In the genomic region with DNA sequence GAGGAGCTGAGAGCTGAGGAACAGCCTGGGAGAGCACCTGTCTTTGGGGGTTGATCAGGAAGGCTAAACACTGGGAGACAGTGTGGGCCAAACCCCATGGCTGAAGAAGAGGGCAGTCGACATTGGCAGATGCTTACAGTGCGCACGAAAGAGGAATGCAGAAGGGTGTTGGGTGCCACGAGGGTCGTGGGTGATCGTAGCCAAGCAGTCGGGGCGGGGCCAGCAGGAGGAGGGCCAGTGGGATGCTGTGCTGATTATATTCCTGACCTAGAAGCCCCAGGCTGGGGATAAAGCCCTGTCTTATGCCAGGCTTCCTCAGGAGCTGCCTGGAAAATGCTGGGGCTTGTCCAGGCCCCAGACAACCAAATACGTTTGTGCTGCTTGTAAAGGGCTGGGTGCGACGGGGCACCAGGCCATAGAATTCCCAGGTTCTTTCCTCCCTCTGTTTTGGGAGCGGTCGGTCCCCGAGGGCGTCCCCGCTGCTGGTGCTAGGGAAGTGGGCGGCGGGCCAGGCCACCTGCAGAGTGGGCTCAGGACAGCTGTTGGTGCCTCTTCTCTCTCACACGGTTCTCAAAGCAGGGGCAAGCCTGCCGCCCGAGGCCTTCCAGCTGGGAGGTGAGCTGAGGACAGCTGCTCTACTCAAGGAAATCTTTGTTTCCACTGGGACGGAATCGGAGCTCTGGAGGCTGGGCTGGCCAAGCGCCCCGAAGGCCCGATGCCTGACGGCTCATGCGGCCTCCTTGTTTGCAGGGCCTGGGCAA, we compare ENCODE assay signal across 8 cellular contexts. TPM values are rescaled to one million over a fixed set of nuclear protein-coding genes. Genes with fewer than 3 reads are reported as not detected.
DNase-seq lines count a peak whose midpoint lies in the region; ATAC-seq and TF ChIP-seq lines count a peak whose summit lies in the region.

No MANE protein-coding gene starts in this region.

- CTCF ChIA-PET in GM10248 (lab: Yijun Ruan, JAX): interaction anchor here (1.2 to 3.7 kb wide), 5 partner anchors 8 to 360 kb away, joined by 3 to 22 read pairs (median 14); no protein-coding TSS in a partner anchor

- H2BK120ac ChIP-seq in mesendoderm (ENCODE audit: low read depth, low read length): no peak overlapping the region

- H3K4me1 Mint-ChIP-seq in brain: peaks cover 62% of the 10 kb centered on the region

- peaks cover 10 to 47% (median 19%) of the 10 kb centered on the region in 4 donors for H3K4me1 ChIP-seq in stomach
- no peaks in the 10 kb centered on the region for H3K4me1 ChIP-seq in mesendoderm (ENCODE audit: control insufficient read depth, low read depth, low read length)

- H2AK5ac ChIP-seq in mesendoderm (ENCODE audit: low read length): no peak overlapping the region

- intact Hi-C loops in stomach (cut with DNase I; ENCODE audit: low total_unique reads): no loop called here

- TF ChIP-seq CTCF in brain (conservative IDR thresholded peaks at IDR 0.05) (no peak), stomach (IDR thresholded peaks at IDR 0.05) (no peak), GM10248 (IDR thresholded peaks at IDR 0.05; ENCODE audit: control extremely low read depth, extremely low read depth, low read depth, missing control alignments) (no peak)

- H3K4ac ChIP-seq in mesendoderm (ENCODE audit: low read depth, low read length): no peak overlapping the region

- peak; percentile 79 for DNase-seq in NCI-H1105 treated with DMSO at 0.1 percent for 48 hours (lab: John Stamatoyannopoulos, UW)
- DNase-seq in stomach: peak; percentile 60
- DNase-seq in mesendoderm: no peak
- no peak for DNase-seq in NCI-H2196 treated with DMSO at 0.1 percent for 48 hours (lab: John Stamatoyannopoulos, UW; ENCODE audit: unreplicated experiment)
- DNase-seq in GM10248 (ENCODE audit: extremely low spot score): no peak

- no peaks in the 10 kb centered on the region for H3K79me1 ChIP-seq in mesendoderm (ENCODE audit: low read length)

- H3K56ac ChIP-seq in mesendoderm (ENCODE audit: low read length): no peak overlapping the region

- no peaks in the 10 kb centered on the region for H3K9me3 ChIP-seq in stomach

- peak overlapping the region in 3 of 5 experiments; percentile 80 to 98 (median 81) for H3K27ac Mint-ChIP-seq in brain

- no peaks in the 10 kb centered on the region for H3K79me2 ChIP-seq in mesendoderm (ENCODE audit: control insufficient read depth, insufficient read depth, low read length)

- H3K9me3 Mint-ChIP-seq in brain: no peaks in the 10 kb centered on the region

- no peak overlapping the region for H2BK15ac ChIP-seq in mesendoderm (replicated peaks; ENCODE audit: low read depth)

- H4K5ac ChIP-seq in mesendoderm (ENCODE audit: low read length): no peak overlapping the region

- no peaks in the 10 kb centered on the region for H3K36me3 Mint-ChIP-seq in brain

- no peak for ATAC-seq in GM18505 (IDR thresholded peaks at IDR 0.05; ENCODE audit: unreplicated experiment)

- H3K27me3 ChIP-seq in layer of hippocampus (ENCODE audit: control insufficient read depth, insufficient read depth, low read length) (no peaks in the 10 kb centered on the region), stomach (peaks cover 0 to 14% (median 0%) of the 10 kb centered on the region in 3 donors), mesendoderm (ENCODE audit: insufficient read depth, low read length, poor library complexity) (no peaks in the 10 kb centered on the region)

- H3K23ac ChIP-seq in mesendoderm (ENCODE audit: low read length): no peak overlapping the region

- no peak overlapping the region for H3K4me3 ChIP-seq in stomach
- H3K4me3 ChIP-seq in mesendoderm (ENCODE audit: low read length): no peak overlapping the region

- H2BK5ac ChIP-seq in mesendoderm (ENCODE audit: low read length): no peak overlapping the region

- H4K8ac ChIP-seq in mesendoderm (ENCODE audit: low read depth, low read length): no peak overlapping the region

- TF ChIP-seq POLR2A in stomach (IDR thresholded peaks at IDR 0.05) (no peak), GM18505 (IDR thresholded peaks at IDR 0.05; ENCODE audit: borderline replicate concordance, extremely low read depth, insufficient read depth, insufficient read length) (no peak)

- peak overlapping the region in 1 of 5 experiments; percentile 69 for H3K4me3 Mint-ChIP-seq in brain

- H3K9ac ChIP-seq in mesendoderm (ENCODE audit: low read length): no peak overlapping the region

- WGBS in stomach, 5 donors: 29 to 55% (median 35%) methylated on average over 13 to 28 of the region's 28 CpGs
- WGBS in mesendoderm (ENCODE audit: extremely low coverage, insufficient coverage, low lambda C conversion rate): no CpG with 5 or more reads among the region's 28 CpGs

- TF ChIP-seq EP300 in stomach (IDR thresholded peaks at IDR 0.05): no peak

- peaks cover 7% of the 10 kb centered on the region for H3K27me3 Mint-ChIP-seq in brain

- POLR2A ChIA-PET in GM10248 (lab: Yijun Ruan, JAX): no interaction called here

- H3K27ac ChIP-seq in layer of hippocampus (ENCODE audit: low read depth, low read length) (peak overlapping the region; percentile 68), stomach (peak overlapping the region in 4 of 5 donors; percentile 35 to 65 (median 46)), mesendoderm (ENCODE audit: low read depth, low read length) (no peak overlapping the region)

- H3K4me2 ChIP-seq in mesendoderm (ENCODE audit: low read length): no peak overlapping the region

- no peak overlapping the region for H3K18ac ChIP-seq in mesendoderm (ENCODE audit: low read length)

- H3K36me3 ChIP-seq in stomach (no peaks in the 10 kb centered on the region), mesendoderm (ENCODE audit: control insufficient read depth, insufficient read depth, low read length) (no peaks in the 10 kb centered on the region)

RNA-seq across cellular contexts. Expression of gene C1QTNF1, which starts 10.0 kb away (rescaled TPM):
- 16.9 TPM for polyA plus RNA-seq in brain (ENCODE audit: insufficient read depth, low read depth, low replicate concordance)
- 10 to 100 TPM in 3 of 5 donors, 1 to 10 TPM in 2; 6.4 to 20.3 (median 10.1) TPM for total RNA-seq in stomach
- polyA plus RNA-seq in stomach: 10 to 100 TPM in 2 of 3 donors, 1 to 10 TPM in 1; 2.9 to 18.2 (median 15.3) TPM
- polyA plus RNA-seq in mesendoderm (2013, experiment 1 of 2): 0.49 TPM
- 0.34 TPM for polyA plus RNA-seq in mesendoderm (2013, experiment 2 of 2)

RNA-seq across cellular contexts. Expression of gene CANT1, which starts 24.4 kb away (rescaled TPM):
- polyA plus RNA-seq in brain (ENCODE audit: insufficient read depth, low read depth, low replicate concordance) (64.2 TPM), stomach (10 to 100 TPM; 16.6 to 20.9 (median 18.1) TPM)
- 100 to 1,000 TPM in 1 of 5 donors, 10 to 100 TPM in 4; 31.2 to 151 (median 70.1) TPM for total RNA-seq in stomach
- 21.0 TPM for polyA plus RNA-seq in mesendoderm (2013, experiment 1 of 2)
- polyA plus RNA-seq in mesendoderm (2013, experiment 2 of 2): 20.4 TPM

RNA-seq across cellular contexts. Expression of gene ENGASE, which starts 40.7 kb away (rescaled TPM):
- polyA plus RNA-seq in brain (ENCODE audit: insufficient read depth, low read depth, low replicate concordance) (7.1 TPM), stomach (10 to 100 TPM in 2 of 3 donors, 1 to 10 TPM in 1; 6.6 to 23.8 (median 20.1) TPM)
- 100 to 1,000 TPM in 1 of 5 donors, 10 to 100 TPM in 4; 33.8 to 505 (median 65.9) TPM for total RNA-seq in stomach
- 5.1 TPM for polyA plus RNA-seq in mesendoderm (2013, experiment 1 of 2)
- polyA plus RNA-seq in mesendoderm (2013, experiment 2 of 2): 6.1 TPM

RNA-seq across cellular contexts. Expression of gene LGALS3BP, which starts 54.2 kb away (rescaled TPM):
- 265 TPM for polyA plus RNA-seq in brain (ENCODE audit: insufficient read depth, low read depth, low replicate concordance)
- total RNA-seq in stomach: 100 to 1,000 TPM in 4 of 5 donors, 10 to 100 TPM in 1; 94.5 to 625 (median 434) TPM
- 100 to 1,000 TPM in 2 of 3 donors, 10 to 100 TPM in 1; 63.4 to 212 (median 172) TPM for polyA plus RNA-seq in stomach
- polyA plus RNA-seq in mesendoderm (2013, experiment 1 of 2): 15.3 TPM
- 15.6 TPM for polyA plus RNA-seq in mesendoderm (2013, experiment 2 of 2)

Comparison
In these comparisons a context has a peak if more than half of its experiments do, and no peak if none do; other contexts are left out.
1. DNase-seq: peak in NCI-H1105 treated with DMSO at 0.1 percent for 48 hours (single experiment) and stomach (single experiment); none in mesendoderm (single experiment), NCI-H2196 treated with DMSO at 0.1 percent for 48 hours (single experiment) and GM10248 (single experiment).